In the genomic region with DNA sequence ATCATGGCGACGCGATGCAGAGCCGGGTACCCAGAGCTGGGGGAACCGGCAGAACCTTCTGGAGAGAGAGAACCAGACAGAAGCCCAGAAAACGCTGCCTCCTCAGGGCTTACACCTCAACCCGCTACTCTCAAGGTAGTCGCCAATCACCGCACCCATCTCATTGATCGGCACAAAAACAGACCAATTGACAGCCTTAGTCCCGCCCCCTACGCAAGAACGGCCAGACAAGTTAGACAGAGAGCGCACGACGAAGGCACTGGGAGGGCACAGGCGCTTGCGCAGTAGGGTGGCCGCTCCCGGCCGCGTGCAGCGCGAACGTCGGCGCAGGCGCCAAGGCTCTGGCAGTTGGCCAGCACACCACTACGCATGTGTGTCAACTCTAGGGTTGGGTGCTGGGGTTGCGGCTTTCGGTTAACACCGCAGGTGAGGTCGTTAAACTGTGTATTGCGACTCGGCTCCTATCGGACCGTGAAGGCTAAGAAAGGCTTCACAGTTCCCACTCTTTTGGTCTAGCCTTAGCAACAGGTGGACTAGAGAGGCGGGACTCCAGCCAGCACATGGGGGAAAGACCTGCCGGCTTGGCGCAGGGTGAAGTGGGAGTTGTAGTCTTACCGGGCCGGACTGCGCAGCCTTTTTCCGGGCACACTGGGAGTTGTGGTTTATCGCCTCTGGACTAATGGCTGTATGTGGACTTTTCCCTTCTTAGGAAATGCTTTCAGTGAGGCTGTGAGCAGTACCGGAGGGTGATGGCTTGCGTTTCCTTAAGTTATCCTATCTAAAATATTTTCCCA, we compare ENCODE assay signal across 1 cellular context.
TF ChIP-seq lines count a peak whose summit lies in the region.

A gene (minus strand): TSS at position 113 of the 794 bp plus-strand sequence. CDS start 108 bp downstream, at position 5.
A gene (plus strand): TSS at position 347 of the 794 bp plus-strand sequence. CDS start 1,232 bp downstream, outside the sequence.

TF ChIP-seq in K562, 482 proteins besides CTCF, POLR2A, EP300 and RAD21 (continued from another document and continues in another):
- TF ChIP-seq, protein P1, sequence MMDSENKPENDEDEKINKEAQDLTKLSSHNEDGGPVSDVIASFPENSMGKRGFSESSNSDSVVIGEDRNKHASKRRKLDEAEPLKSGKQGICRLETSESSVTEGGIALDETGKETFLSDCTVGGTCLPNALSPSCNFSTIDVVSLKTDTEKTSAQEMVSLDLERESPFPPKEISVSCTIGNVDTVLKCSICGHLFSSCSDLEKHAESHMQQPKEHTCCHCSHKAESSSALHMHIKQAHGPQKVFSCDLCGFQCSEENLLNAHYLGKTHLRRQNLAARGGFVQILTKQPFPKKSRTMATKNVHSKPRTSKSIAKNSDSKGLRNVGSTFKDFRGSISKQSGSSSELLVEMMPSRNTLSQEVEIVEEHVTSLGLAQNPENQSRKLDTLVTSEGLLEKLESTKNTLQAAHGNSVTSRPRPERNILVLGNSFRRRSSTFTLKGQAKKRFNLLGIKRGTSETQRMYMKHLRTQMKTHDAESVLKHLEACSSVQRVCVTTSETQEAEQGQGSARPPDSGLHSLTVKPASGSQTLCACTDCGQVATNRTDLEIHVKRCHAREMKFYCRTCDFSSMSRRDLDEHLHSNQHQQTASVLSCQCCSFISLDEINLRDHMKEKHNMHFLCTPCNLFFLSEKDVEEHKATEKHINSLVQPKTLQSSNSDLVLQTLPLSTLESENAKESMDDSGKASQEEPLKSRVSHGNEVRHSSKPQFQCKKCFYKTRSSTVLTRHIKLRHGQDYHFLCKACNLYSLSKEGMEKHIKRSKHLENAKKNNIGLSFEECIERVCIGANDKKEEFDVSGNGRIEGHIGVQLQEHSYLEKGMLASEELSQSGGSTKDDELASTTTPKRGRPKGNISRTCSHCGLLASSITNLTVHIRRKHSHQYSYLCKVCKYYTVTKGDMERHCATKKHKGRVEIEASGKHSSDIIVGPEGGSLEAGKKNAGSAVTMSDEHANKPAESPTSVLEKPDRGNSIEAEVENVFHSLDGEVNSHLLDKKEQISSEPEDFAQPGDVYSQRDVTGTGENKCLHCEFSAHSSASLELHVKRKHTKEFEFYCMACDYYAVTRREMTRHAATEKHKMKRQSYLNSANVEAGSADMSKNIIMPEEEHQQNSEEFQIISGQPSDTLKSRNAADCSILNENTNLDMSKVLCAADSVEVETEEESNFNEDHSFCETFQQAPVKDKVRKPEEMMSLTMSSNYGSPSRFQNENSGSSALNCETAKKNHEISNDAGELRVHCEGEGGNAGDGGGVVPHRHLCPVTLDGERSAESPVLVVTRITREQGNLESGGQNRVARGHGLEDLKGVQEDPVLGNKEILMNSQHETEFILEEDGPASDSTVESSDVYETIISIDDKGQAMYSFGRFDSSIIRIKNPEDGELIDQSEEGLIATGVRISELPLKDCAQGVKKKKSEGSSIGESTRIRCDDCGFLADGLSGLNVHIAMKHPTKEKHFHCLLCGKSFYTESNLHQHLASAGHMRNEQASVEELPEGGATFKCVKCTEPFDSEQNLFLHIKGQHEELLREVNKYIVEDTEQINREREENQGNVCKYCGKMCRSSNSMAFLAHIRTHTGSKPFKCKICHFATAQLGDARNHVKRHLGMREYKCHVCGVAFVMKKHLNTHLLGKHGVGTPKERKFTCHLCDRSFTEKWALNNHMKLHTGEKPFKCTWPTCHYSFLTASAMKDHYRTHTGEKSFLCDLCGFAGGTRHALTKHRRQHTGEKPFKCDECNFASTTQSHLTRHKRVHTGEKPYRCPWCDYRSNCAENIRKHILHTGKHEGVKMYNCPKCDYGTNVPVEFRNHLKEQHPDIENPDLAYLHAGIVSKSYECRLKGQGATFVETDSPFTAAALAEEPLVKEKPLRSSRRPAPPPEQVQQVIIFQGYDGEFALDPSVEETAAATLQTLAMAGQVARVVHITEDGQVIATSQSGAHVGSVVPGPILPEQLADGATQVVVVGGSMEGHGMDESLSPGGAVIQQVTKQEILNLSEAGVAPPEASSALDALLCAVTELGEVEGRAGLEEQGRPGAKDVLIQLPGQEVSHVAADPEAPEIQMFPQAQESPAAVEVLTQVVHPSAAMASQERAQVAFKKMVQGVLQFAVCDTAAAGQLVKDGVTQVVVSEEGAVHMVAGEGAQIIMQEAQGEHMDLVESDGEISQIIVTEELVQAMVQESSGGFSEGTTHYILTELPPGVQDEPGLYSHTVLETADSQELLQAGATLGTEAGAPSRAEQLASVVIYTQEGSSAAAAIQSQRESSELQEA (IDR thresholded peaks at IDR 0.05; ENCODE audit: low read depth): no peak
- TF ChIP-seq, protein P2, sequence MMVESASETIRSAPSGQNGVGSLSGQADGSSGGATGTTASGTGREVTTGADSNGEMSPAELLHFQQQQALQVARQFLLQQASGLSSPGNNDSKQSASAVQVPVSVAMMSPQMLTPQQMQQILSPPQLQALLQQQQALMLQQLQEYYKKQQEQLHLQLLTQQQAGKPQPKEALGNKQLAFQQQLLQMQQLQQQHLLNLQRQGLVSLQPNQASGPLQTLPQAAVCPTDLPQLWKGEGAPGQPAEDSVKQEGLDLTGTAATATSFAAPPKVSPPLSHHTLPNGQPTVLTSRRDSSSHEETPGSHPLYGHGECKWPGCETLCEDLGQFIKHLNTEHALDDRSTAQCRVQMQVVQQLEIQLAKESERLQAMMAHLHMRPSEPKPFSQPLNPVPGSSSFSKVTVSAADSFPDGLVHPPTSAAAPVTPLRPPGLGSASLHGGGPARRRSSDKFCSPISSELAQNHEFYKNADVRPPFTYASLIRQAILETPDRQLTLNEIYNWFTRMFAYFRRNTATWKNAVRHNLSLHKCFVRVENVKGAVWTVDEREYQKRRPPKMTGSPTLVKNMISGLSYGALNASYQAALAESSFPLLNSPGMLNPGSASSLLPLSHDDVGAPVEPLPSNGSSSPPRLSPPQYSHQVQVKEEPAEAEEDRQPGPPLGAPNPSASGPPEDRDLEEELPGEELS (CRISPR knock-in tag; IDR thresholded peaks at IDR 0.05; ENCODE audit: borderline replicate concordance): peak; percentile 71; the same call in 1 of the 2 replicates
- TF ChIP-seq FOXM1 (IDR thresholded peaks at IDR 0.05; ENCODE audit: low read depth) (no peak), FOXM1 (CRISPR knock-in tag; IDR thresholded peaks at IDR 0.05; ENCODE audit: low read depth) (no peak), KDM1A (IDR thresholded peaks at IDR 0.05) (no peak), ETV6 (IDR thresholded peaks at IDR 0.05; ENCODE audit: borderline replicate concordance in 1 of 2, low read depth in 2 of 2, low read length in 1 of 2) (no peak), ETV6 (CRISPR knock-in tag; IDR thresholded peaks at IDR 0.05; ENCODE audit: borderline replicate concordance) (no peak), MAFG (tag; conservative IDR thresholded peaks at IDR 0.05) (no peak), CBX2 (IDR thresholded peaks at IDR 0.05; ENCODE audit: insufficient read depth, low read length, poor library complexity, severe bottlenecking) (no peak), ARHGAP35 (IDR thresholded peaks at IDR 0.05; ENCODE audit: partially characterized antibody) (no peak), RFX1 (IDR thresholded peaks at IDR 0.05) (no peak; the same call in 1 of the 2 replicates), MAZ (CRISPR knock-in tag; conservative IDR thresholded peaks at IDR 0.05 in 1 of 2, IDR thresholded peaks at IDR 0.05 in 1 of 2) (peak; percentile 74 to 75; a peak in 3 of 4 replicates), CBFA2T2 (conservative IDR thresholded peaks at IDR 0.05) (no peak), KDM2B (CRISPR knock-in tag; IDR thresholded peaks at IDR 0.05) (0 out of 2 replicates have a peak, but pooled peaks have one; percentile 18), RFX7 (CRISPR knock-in tag; IDR thresholded peaks at IDR 0.05) (no peak)
- TF ChIP-seq, protein P3, sequence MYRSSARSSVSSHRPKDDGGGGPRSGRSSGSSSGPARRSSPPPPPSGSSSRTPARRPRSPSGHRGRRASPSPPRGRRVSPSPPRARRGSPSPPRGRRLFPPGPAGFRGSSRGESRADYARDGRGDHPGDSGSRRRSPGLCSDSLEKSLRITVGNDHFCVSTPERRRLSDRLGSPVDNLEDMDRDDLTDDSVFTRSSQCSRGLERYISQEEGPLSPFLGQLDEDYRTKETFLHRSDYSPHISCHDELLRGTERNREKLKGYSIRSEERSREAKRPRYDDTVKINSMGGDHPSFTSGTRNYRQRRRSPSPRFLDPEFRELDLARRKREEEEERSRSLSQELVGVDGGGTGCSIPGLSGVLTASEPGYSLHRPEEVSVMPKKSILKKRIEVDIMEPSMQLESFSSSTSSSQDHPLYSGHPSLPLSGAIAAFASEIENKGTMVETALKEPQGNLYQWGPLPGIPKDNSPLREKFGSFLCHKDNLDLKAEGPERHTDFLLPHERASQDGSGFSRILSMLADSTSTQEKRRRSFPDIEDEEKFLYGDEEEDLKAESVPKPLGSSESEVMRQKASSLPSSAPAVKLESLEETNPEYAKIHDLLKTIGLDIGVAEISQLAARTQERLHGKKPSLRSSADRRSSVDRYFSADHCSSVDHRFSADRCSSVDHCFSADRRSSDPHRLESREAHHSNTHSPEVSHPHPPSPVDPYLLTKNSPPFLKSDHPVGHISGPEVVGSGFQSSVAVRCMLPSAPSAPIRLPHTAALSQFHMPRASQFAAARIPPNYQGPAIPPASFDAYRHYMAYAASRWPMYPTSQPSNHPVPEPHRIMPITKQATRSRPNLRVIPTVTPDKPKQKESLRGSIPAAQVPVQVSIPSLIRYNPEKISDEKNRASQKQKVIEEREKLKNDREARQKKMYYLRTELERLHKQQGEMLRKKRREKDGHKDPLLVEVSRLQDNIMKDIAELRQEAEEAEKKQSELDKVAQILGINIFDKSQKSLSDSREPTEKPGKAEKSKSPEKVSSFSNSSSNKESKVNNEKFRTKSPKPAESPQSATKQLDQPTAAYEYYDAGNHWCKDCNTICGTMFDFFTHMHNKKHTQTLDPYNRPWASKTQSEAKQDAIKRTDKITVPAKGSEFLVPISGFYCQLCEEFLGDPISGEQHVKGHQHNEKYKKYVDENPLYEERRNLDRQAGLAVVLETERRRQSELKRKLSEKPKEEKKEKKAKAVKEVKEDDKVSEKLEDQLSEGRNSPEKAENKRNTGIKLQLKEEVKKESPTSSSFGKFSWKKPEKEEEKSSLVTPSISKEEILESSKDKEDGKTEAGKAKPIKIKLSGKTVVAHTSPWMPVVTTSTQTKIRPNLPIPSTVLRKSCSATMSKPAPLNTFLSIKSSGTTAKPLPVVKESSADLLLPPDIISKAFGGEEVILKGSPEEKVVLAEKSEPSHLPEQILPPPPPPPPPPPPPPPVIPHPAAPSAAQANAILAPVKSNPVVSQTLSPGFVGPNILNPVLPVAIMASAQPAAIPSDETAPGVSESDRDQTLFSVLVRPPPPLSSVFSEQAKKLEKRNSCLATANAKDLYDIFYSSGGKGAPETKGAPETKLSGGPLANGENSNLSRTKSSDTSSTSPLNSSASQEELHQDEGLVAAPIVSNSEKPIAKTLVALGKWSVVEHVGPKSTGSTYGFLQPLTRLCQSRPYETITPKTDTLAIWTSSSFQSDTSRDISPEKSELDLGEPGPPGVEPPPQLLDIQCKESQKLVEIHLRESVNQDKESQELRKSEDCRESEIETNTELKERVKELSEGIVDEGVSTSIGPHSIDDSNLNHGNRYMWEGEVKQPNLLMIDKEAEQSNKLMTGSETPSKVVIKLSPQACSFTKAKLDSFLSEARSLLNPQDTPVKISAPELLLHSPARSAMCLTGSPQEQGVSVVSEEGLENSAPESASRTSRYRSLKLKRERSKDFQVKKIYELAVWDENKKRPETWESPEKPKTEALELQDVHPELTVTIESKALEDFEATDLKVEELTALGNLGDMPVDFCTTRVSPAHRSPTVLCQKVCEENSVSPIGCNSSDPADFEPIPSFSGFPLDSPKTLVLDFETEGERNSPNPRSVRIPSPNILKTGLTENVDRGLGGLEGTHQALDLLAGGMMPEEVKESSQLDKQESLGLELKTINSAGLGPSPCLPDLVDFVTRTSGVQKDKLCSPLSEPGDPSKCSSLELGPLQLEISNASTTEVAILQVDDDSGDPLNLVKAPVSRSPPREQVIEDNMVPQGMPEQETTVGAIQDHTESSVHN (IDR thresholded peaks at IDR 0.05; ENCODE audit: borderline replicate concordance in 1 of 2, low read depth in 1 of 2): no peak
- TF ChIP-seq, protein P4, sequence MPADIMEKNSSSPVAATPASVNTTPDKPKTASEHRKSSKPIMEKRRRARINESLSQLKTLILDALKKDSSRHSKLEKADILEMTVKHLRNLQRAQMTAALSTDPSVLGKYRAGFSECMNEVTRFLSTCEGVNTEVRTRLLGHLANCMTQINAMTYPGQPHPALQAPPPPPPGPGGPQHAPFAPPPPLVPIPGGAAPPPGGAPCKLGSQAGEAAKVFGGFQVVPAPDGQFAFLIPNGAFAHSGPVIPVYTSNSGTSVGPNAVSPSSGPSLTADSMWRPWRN (IDR thresholded peaks at IDR 0.05; ENCODE audit: low read depth): no peak
- TF ChIP-seq, protein P5, sequence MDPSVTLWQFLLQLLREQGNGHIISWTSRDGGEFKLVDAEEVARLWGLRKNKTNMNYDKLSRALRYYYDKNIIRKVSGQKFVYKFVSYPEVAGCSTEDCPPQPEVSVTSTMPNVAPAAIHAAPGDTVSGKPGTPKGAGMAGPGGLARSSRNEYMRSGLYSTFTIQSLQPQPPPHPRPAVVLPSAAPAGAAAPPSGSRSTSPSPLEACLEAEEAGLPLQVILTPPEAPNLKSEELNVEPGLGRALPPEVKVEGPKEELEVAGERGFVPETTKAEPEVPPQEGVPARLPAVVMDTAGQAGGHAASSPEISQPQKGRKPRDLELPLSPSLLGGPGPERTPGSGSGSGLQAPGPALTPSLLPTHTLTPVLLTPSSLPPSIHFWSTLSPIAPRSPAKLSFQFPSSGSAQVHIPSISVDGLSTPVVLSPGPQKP (CRISPR knock-in tag; IDR thresholded peaks at IDR 0.05): no peak
- TF ChIP-seq, protein P6, sequence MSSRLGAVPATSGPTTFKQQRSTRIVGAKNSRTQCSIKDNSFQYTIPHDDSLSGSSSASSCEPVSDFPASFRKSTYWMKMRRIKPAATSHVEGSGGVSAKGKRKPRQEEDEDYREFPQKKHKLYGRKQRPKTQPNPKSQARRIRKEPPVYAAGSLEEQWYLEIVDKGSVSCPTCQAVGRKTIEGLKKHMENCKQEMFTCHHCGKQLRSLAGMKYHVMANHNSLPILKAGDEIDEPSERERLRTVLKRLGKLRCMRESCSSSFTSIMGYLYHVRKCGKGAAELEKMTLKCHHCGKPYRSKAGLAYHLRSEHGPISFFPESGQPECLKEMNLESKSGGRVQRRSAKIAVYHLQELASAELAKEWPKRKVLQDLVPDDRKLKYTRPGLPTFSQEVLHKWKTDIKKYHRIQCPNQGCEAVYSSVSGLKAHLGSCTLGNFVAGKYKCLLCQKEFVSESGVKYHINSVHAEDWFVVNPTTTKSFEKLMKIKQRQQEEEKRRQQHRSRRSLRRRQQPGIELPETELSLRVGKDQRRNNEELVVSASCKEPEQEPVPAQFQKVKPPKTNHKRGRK (tag; IDR thresholded peaks at IDR 0.05): no peak
- TF ChIP-seq, protein P7, sequence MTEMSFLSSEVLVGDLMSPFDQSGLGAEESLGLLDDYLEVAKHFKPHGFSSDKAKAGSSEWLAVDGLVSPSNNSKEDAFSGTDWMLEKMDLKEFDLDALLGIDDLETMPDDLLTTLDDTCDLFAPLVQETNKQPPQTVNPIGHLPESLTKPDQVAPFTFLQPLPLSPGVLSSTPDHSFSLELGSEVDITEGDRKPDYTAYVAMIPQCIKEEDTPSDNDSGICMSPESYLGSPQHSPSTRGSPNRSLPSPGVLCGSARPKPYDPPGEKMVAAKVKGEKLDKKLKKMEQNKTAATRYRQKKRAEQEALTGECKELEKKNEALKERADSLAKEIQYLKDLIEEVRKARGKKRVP (CRISPR knock-in tag; IDR thresholded peaks at IDR 0.05): no peak
- TF ChIP-seq, protein P8, sequence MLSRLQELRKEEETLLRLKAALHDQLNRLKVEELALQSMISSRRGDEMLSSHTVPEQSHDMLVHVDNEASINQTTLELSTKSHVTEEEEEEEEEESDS (CRISPR knock-in tag; IDR thresholded peaks at IDR 0.05): no peak
